In genomic region chr2:184192664-184193063, GRCh38 we compare ENCODE assay signal across 20 cellular contexts.
A peak's percentile ranks its signal among the peaks of the same experiment; 100 is the strongest.
DNase-seq lines count a peak whose midpoint lies in the region; ATAC-seq, FAIRE-seq and TF ChIP-seq lines count a peak whose summit lies in the region.
"Had no signal": no experiment of that assay in that cellular context is flagged by ENCODE, and none has a peak within 500 bp of the region (broad histone marks: within the 10 kb centered on the region; RNA-seq: fewer than 3 reads in every experiment).

No MANE protein-coding gene starts in this region.

- H3K9ac ChIP-seq in OCI-LY1 (ENCODE audit: low read length) (no peak overlapping the region), K562 (ENCODE audit: insufficient read depth in 1 of 2, low read depth in 2 of 2, low read length in 2 of 2) (peak overlapping the region in 1 of 2 experiments; percentile 11; a peak in 1 of 4 replicates)
- H3K9ac ChIP-seq: BLaER1 had no signal

- no peaks in the 10 kb centered on the region for H4K20me1 ChIP-seq in OCI-LY1 (ENCODE audit: insufficient read depth, low read length)
- no peaks in the 10 kb centered on the region for H4K20me1 ChIP-seq in K562 (replicated peaks; ENCODE audit: control insufficient read depth, insufficient read depth, low read length)
- H4K20me1 ChIP-seq: BLaER1 had no signal

- no peaks in the 10 kb centered on the region for H3K9me3 ChIP-seq in OCI-LY1 (ENCODE audit: low read length)
- no peaks in the 10 kb centered on the region for H3K9me3 ChIP-seq in K562 (replicated peaks; ENCODE audit: control insufficient read depth, insufficient read depth, low read depth, low read length)
- H3K9me3 ChIP-seq: BE2C, BLaER1, Caco-2 had no signal

- FAIRE-seq in A204.1 (lab: Jason Lieb, UNC): peak; percentile 16
- FAIRE-seq in K562 (lab: Jason Lieb, UNC): no peak
- FAIRE-seq: D721Med, G401.6, GM12891, GM19239 had no signal

- in situ Hi-C loops in K562 (cut with MboI): no loop called here

- intact Hi-C loops in K562 (cut with micrococcal nuclease): no loop called here

- H3K36me3 ChIP-seq in OCI-LY1 (ENCODE audit: insufficient read depth, low read length) (no peaks in the 10 kb centered on the region), K562 (ENCODE audit: control insufficient read depth, insufficient read depth, low read length) (no peaks in the 10 kb centered on the region)
- H3K36me3 ChIP-seq: BE2C, BLaER1 had no signal

- no peaks in the 10 kb centered on the region for H3K27me3 ChIP-seq in OCI-LY1 (ENCODE audit: insufficient read depth, low read length)
- H3K27me3 ChIP-seq in K562 (ENCODE audit: control insufficient read depth in 2 of 2, insufficient read depth in 2 of 2, low read length in 2 of 2): no peaks in the 10 kb centered on the region
- H3K27me3 ChIP-seq: BE2C, BLaER1 had no signal

- no peaks in the 10 kb centered on the region for H3F3A ChIP-seq in OCI-LY1 (ENCODE audit: insufficient read depth, low read length)

- H3K4me2 ChIP-seq in OCI-LY1 (ENCODE audit: low read length): no peak overlapping the region
- no peak overlapping the region for H3K4me2 ChIP-seq in K562 (ENCODE audit: insufficient read depth, low read length)
- H3K4me2 ChIP-seq: BLaER1 had no signal

- BruUV-seq in K562 (replicated peaks; lab: Mats Ljungman, UMichigan): no TSS peak

- no peak for DNase-seq in K562 (ENCODE audit: extremely low read depth in 1 of 4, low spot score in 3 of 4)
- DNase-seq in coronary artery (ENCODE audit: low spot score): no peak
- no peak for DNase-seq in CD1c-positive myeloid dendritic cell (ENCODE audit: extremely low spot score)
- DNase-seq: ACHN; BE2C; C1 segment of cervical spinal cord; Caco-2; Calu3; CD4-positive, alpha-beta T cell; CD8-positive, alpha-beta T cell; DMS79 treated with DMSO at 0.1 percent for 48 hours; GF-D8 had no signal

- no peak for TF ChIP-seq EP300 in K562 (IDR thresholded peaks at IDR 0.05; ENCODE audit: low read length)

- H3K4me3 ChIP-seq in OCI-LY1 (ENCODE audit: low read depth, low read length, poor library complexity, severe bottlenecking) (no peak overlapping the region), K562 (no peak overlapping the region), coronary artery (no peak overlapping the region)
- H3K4me3 ChIP-seq: BLaER1 had no signal

- CTCF ChIA-PET in K562 (lab: Yijun Ruan, JAX; ENCODE audit: low intra/inter-chr PET ratio): no interaction called here

- H3K79me2 ChIP-seq in OCI-LY1 (ENCODE audit: insufficient read depth, low read length) (no peaks in the 10 kb centered on the region), K562 (ENCODE audit: control insufficient read depth, insufficient read depth, low read length) (peaks cover 5% of the 10 kb centered on the region; the same call in 1 of the 3 replicates)

- no peak for TF ChIP-seq POLR2A in K562 (conservative IDR thresholded peaks at IDR 0.05)

- peaks cover 7% of the 10 kb centered on the region for H3K4me1 ChIP-seq in OCI-LY1 (ENCODE audit: insufficient read depth, low read length, severe bottlenecking)
- no peaks in the 10 kb centered on the region for H3K4me1 ChIP-seq in K562 (replicated peaks in 1 of 2; ENCODE audit: control insufficient read depth in 2 of 2, insufficient read depth in 2 of 2, low read length in 2 of 2)
- H3K4me1 ChIP-seq: BE2C, BLaER1, Caco-2 had no signal

- POLR2A ChIA-PET in K562 (lab: Yijun Ruan, JAX): interaction anchor here (1.0 to 1.2 kb wide), 2 partner anchors 9 kb away, joined by 3 to 4 read pairs; no protein-coding TSS in a partner anchor

- H3K27ac ChIP-seq in OCI-LY1 (ENCODE audit: low read depth, low read length, poor library complexity, severe bottlenecking) (no peak overlapping the region), K562 (ENCODE audit: extremely low read depth, low read depth, low read length) (peak overlapping the region; percentile 22; the same call in 1 of the 3 replicates), coronary artery (no peak overlapping the region)
- H3K27ac ChIP-seq: 22Rv1, BLaER1 had no signal

- ATAC-seq in K562: peak; percentile 39
- ATAC-seq: CD8-positive, alpha-beta T cell had no signal

- TF ChIP-seq RAD21 in K562 (CRISPR knock-in tag; conservative IDR thresholded peaks at IDR 0.05 in 1 of 2, IDR thresholded peaks at IDR 0.05 in 1 of 2): no peak

- WGBS in K562 (ENCODE audit: insufficient coverage, low coverage, missing lambda C conversion rate): 20% methylated on average over 2 of the region's 2 CpGs

- H3K9me1 ChIP-seq in K562 (ENCODE audit: control insufficient read depth, insufficient read depth, low read length): no peaks in the 10 kb centered on the region

- peak overlapping the region; percentile 69; the same call in 1 of the 2 replicates for H2AFZ ChIP-seq in OCI-LY1 (ENCODE audit: low read length)
- H2AFZ ChIP-seq in K562 (ENCODE audit: low read depth, low read length): no peak overlapping the region; the same call in 1 of the 2 replicates

- no peaks in the 10 kb centered on the region for H3K9me2 ChIP-seq in OCI-LY1 (ENCODE audit: low read depth, low read length)

- TF ChIP-seq CTCF in OCI-LY1 (IDR thresholded peaks at IDR 0.05; ENCODE audit: low read length): no peak
- no peak for TF ChIP-seq CTCF in K562 (IDR thresholded peaks at IDR 0.05 in 2 of 3, conservative IDR thresholded peaks at IDR 0.05 in 1 of 3; ENCODE audit: insufficient read depth in 2 of 3, low read depth in 1 of 3, low read length in 3 of 3)
- no peak for TF ChIP-seq CTCF in coronary artery (IDR thresholded peaks at IDR 0.05)

TF ChIP-seq in K562, 482 proteins besides CTCF, POLR2A, EP300 and RAD21:
- TF ChIP-seq CEBPB (tag; IDR thresholded peaks at IDR 0.05): peak; percentile 75
- no peak for TF ChIP-seq SMARCC2 (IDR thresholded peaks at IDR 0.05; ENCODE audit: low read depth)
